Comparison of ENCODE assay signal across 8 cellular contexts in genomic region chr2:64488050-64488974, GRCh38. TPM values are rescaled to one million over a fixed set of nuclear protein-coding genes. Genes with fewer than 3 reads are reported as not detected.
DNase-seq lines count a peak whose midpoint lies in the region; ATAC-seq, FAIRE-seq and TF ChIP-seq lines count a peak whose summit lies in the region.

No MANE protein-coding gene starts in this region.

- no peaks in the 10 kb centered on the region for H3K79me1 ChIP-seq in H1 (ENCODE audit: low read depth, low read length)

- no peak overlapping the region for H2BK120ac ChIP-seq in H1 (replicated peaks; ENCODE audit: low read depth, low read length)

- H3K9me3 ChIP-seq in H1 (ENCODE audit: insufficient read depth in 2 of 2, low read depth in 1 of 2, low read length in 1 of 2): no peaks in the 10 kb centered on the region

- H2BK12ac ChIP-seq in H1 (ENCODE audit: low read depth, low read length): peak overlapping the region; percentile 3

- DNase-seq in ELF-1 (ENCODE audit: low read depth, low spot score) (peak; percentile 83), NCI-H82 (lab: John Stamatoyannopoulos, UW) (peak; percentile 83), H1 (ENCODE audit: low read depth in 1 of 2, low spot score in 2 of 2) (peak; percentile 58 to 97), mucosa of gallbladder (ENCODE audit: low spot score) (peak; percentile 60)
- peak; percentile 60 to 71 for DNase-seq in activated CD8-positive, alpha-beta memory T cell treated with anti-CD3 and anti-CD28 coated beads for 1 hour (ENCODE audit: extremely low read depth in 1 of 2, low read depth in 1 of 2)
- DNase-seq in stimulated activated CD8-positive, alpha-beta memory T cell treated with anti-CD3 and anti-CD28 coated beads, Interleukin-4, amount 100 ng/mL, for 4 hours (ENCODE audit: low read depth in 2 of 2, low spot score in 1 of 2): peak; percentile 58 to 83

- no peak for TF ChIP-seq POLR2A in H1 (IDR thresholded peaks at IDR 0.05; ENCODE audit: control extremely low read depth in 1 of 2, low read depth in 2 of 2, low read length in 2 of 2)

- WGBS in H1 (ENCODE audit: extremely low coverage in 1 of 2, insufficient coverage in 1 of 2, insufficient read length in 1 of 2, insufficient replicate concordance in 2 of 2, low coverage in 1 of 2, low lambda C conversion rate in 2 of 2, missing lambda C conversion rate in 1 of 2), 2 experiments: 52% methylated on average over 20 of the region's 20 CpGs; no CpG with 5 or more reads in 1 of the 2 experiments

- H3K9ac ChIP-seq in H1 (replicated peaks in 1 of 4; ENCODE audit: extremely low read depth in 1 of 4, low read depth in 3 of 4, low read length in 3 of 4): no peak overlapping the region

- peaks cover 0 to 3% (median 0%) of the 10 kb centered on the region in 4 experiments; a peak in 1 of 7 replicates for H3K27me3 ChIP-seq in H1 (replicated peaks in 1 of 4; ENCODE audit: control insufficient read depth in 3 of 4, extremely low read depth in 1 of 4, insufficient read depth in 3 of 4, low read length in 3 of 4)

- H4K20me1 ChIP-seq in H1 (replicated peaks in 1 of 2; ENCODE audit: control insufficient read depth in 1 of 2, insufficient read depth in 2 of 2, low read length in 2 of 2): no peaks in the 10 kb centered on the region

- H3K27ac ChIP-seq in H1 (ENCODE audit: low read depth, low read length): no peak overlapping the region

- H2AFZ ChIP-seq in H1 (ENCODE audit: low read length): peak overlapping the region; percentile 98

- H3K56ac ChIP-seq in H1 (replicated peaks; ENCODE audit: insufficient read length, low read depth, low read length): no peak overlapping the region

- H2AK5ac ChIP-seq in H1 (ENCODE audit: low read depth, low read length): no peak overlapping the region

- peak overlapping the region; percentile 0 to 26; a peak in 3 of 4 replicates for H3K4me2 ChIP-seq in H1 (ENCODE audit: insufficient read depth in 1 of 2, low read depth in 2 of 2, low read length in 2 of 2)

- H3K79me2 ChIP-seq in H1 (ENCODE audit: control insufficient read depth in 1 of 2, insufficient read depth in 2 of 2, low read length in 2 of 2): no peaks in the 10 kb centered on the region; a peak in 1 of 4 replicates

- CTCF ChIA-PET in H1 (lab: Charles Lee; ENCODE audit: partially characterized antibody): interaction anchor here (0.6 to 13.1 kb wide), 61 partner anchors 9 to 814 kb away, joined by 3 to 214 read pairs (median 4); no protein-coding TSS in a partner anchor

- H2BK5ac ChIP-seq in H1 (ENCODE audit: low read depth, low read length): no peak overlapping the region

- H3K4ac ChIP-seq in H1 (replicated peaks; ENCODE audit: insufficient read length, low read depth, low read length): no peak overlapping the region

- H3K36me3 ChIP-seq in H1 (ENCODE audit: control insufficient read depth in 2 of 4, insufficient read depth in 4 of 4, low read length in 3 of 4): no peaks in the 10 kb centered on the region

- H2BK15ac ChIP-seq in H1 (ENCODE audit: low read length): peak overlapping the region; percentile 12; the same call in 1 of the 2 replicates

- ATAC-seq in HG02571 (IDR thresholded peaks at IDR 0.05; ENCODE audit: unreplicated experiment) (peak; percentile 64), GM21825 (IDR thresholded peaks at IDR 0.05; ENCODE audit: unreplicated experiment) (no peak)

- H3K4me1 ChIP-seq in H1 (replicated peaks in 1 of 4; ENCODE audit: control insufficient read depth in 3 of 4, insufficient read depth in 4 of 4, low read length in 3 of 4): peaks cover 5 to 12% (median 10%) of the 10 kb centered on the region in 4 experiments

- peak; percentile 86 for TF ChIP-seq CTCF in H1 (IDR thresholded peaks at IDR 0.05; ENCODE audit: control extremely low read depth in 1 of 3, insufficient read depth in 1 of 3, low read depth in 1 of 3, low read length in 3 of 3)

- no peak overlapping the region for H4K8ac ChIP-seq in H1 (ENCODE audit: extremely low read depth, insufficient read depth, low read length)

- no peak overlapping the region for H3K18ac ChIP-seq in H1 (ENCODE audit: extremely low read depth, low read length)

- H3K23ac ChIP-seq in H1 (ENCODE audit: insufficient read length): no peak overlapping the region

- no peak for TF ChIP-seq EP300 in H1 (IDR thresholded peaks at IDR 0.05; ENCODE audit: borderline replicate concordance in 1 of 2, low read depth in 2 of 2, low read length in 2 of 2)

- no peak overlapping the region for H4K5ac ChIP-seq in H1 (ENCODE audit: insufficient read length, low read depth, low read length)

- peak; percentile 57 for FAIRE-seq in H1 (lab: Jason Lieb, UNC)

- H4K91ac ChIP-seq in H1 (replicated peaks; ENCODE audit: insufficient read length, low read length): no peak overlapping the region

- no peaks in the 10 kb centered on the region for H3K23me2 ChIP-seq in H1 (ENCODE audit: low read depth, low read length)

- no peak overlapping the region for H3K4me3 ChIP-seq in H1 (ENCODE audit: extremely low read depth in 1 of 4, insufficient read depth in 2 of 4, low read depth in 3 of 4, low read length in 4 of 4)

- H3K14ac ChIP-seq in H1 (ENCODE audit: insufficient read length): no peak overlapping the region

- peak; percentile 81 to 87 for TF ChIP-seq RAD21 in H1 (IDR thresholded peaks at IDR 0.05 in 1 of 2, conservative IDR thresholded peaks at IDR 0.05 in 1 of 2; ENCODE audit: low read depth in 2 of 2, low read length in 2 of 2)

- no peak overlapping the region for H2BK20ac ChIP-seq in H1 (ENCODE audit: low read length)

- POLR2A ChIA-PET in H1 (lab: Charles Lee; ENCODE audit: partially characterized antibody): interaction anchor here (0.6 to 1.2 kb wide), 5 partner anchors 35 to 159 kb away, joined by 3 to 6 read pairs (median 4); no protein-coding TSS in a partner anchor

TF ChIP-seq in H1, 55 proteins besides CTCF, POLR2A, EP300 and RAD21:
- TF ChIP-seq ZNF274 (IDR thresholded peaks at IDR 0.05; ENCODE audit: borderline replicate concordance, extremely low read depth, low read length) (no peak), TAF1 (IDR thresholded peaks at IDR 0.05; ENCODE audit: low read depth, low read length) (no peak), CBX8 (IDR thresholded peaks at IDR 0.05; ENCODE audit: borderline replicate concordance, low read depth, low read length) (no peak), RBBP5 (IDR thresholded peaks at IDR 0.05; ENCODE audit: borderline replicate concordance, low read depth, low read length) (no peak), SIX5 (IDR thresholded peaks at IDR 0.05; ENCODE audit: low read depth, low read length) (no peak), KDM1A (IDR thresholded peaks at IDR 0.05; ENCODE audit: borderline replicate concordance, low read length) (no peak), ATF2 (IDR thresholded peaks at IDR 0.05; ENCODE audit: low read length) (no peak), ATF3 (IDR thresholded peaks at IDR 0.05; ENCODE audit: insufficient read depth, low read depth, low read length) (no peak), EGR1 (IDR thresholded peaks at IDR 0.05; ENCODE audit: borderline replicate concordance, low read depth, low read length) (no peak), HDAC2 (IDR thresholded peaks at IDR 0.05; ENCODE audit: borderline replicate concordance in 1 of 2, low read depth in 2 of 2, low read length in 2 of 2) (no peak), KDM5A (IDR thresholded peaks at IDR 0.05; ENCODE audit: low read length) (no peak), CTBP2 (IDR thresholded peaks at IDR 0.05; ENCODE audit: borderline replicate concordance, insufficient read depth, insufficient read length, low read length) (no peak), TAF7 (optimal IDR thresholded peaks at IDR 0.05; ENCODE audit: borderline replicate concordance, low read depth, low read length) (no peak), JUND (IDR thresholded peaks at IDR 0.05; ENCODE audit: low read length) (no peak)

RNA-seq across cellular contexts. Expression of gene LGALSL, which starts 34.4 kb away (rescaled TPM):
- total RNA-seq in H1 (2021; fragmentation: NEBNext Ultra II Directional; extraction: Animal tissue kit (Norgen Biotek cat#: 25700)): 29.2 and 32.3 TPM in 2 replicates
- 13.6 and 14.0 TPM in 2 replicates for polyA plus RNA-seq in H1 (2011; rRNA removed)
- 13.6 TPM for polyA plus RNA-seq in H1 (2011; cell fraction: cytosol; rRNA removed)
- 12.2 TPM for polyA plus RNA-seq in H1 (2011; cell fraction: nucleus; rRNA removed)
- polyA plus RNA-seq in H1 (2012, experiment 1 of 2): 24.4 to 46.0 TPM (median 31.0 TPM) in 4 replicates
- polyA plus RNA-seq in H1 (2012, experiment 2 of 2): 7.0 TPM
- 9.9 TPM for polyA plus RNA-seq in H1 (2013, experiment 1 of 2)
- 9.4 TPM for polyA plus RNA-seq in H1 (2013, experiment 2 of 2)
- 31.9 and 36.8 TPM in 2 replicates for polyA minus RNA-seq in H1 (2011; rRNA and poly(A)+ RNA removed)
- polyA minus RNA-seq in H1 (2011; cell fraction: cytosol; rRNA and poly(A)+ RNA removed): 13.7 TPM
- 10.4 TPM for polyA minus RNA-seq in H1 (2011; cell fraction: nucleus; rRNA and poly(A)+ RNA removed)
- total RNA-seq in mucosa of gallbladder: 19.9 TPM

RNA-seq across cellular contexts. Expression of gene AFTPH, which starts 35.8 kb away (rescaled TPM):
- total RNA-seq in H1 (2021; fragmentation: NEBNext Ultra II Directional; extraction: Animal tissue kit (Norgen Biotek cat#: 25700)): 13.5 and 15.0 TPM in 2 replicates
- polyA plus RNA-seq in H1 (2011; rRNA removed): 4.0 and 7.3 TPM in 2 replicates
- polyA plus RNA-seq in H1 (2011; cell fraction: cytosol; rRNA removed): 9.0 TPM
- polyA plus RNA-seq in H1 (2011; cell fraction: nucleus; rRNA removed): 3.4 TPM
- 7.4 to 14.5 TPM (median 10.3 TPM) in 4 replicates for polyA plus RNA-seq in H1 (2012, experiment 1 of 2)
- 0.97 TPM for polyA plus RNA-seq in H1 (2012, experiment 2 of 2)
- 11.5 TPM for polyA plus RNA-seq in H1 (2013, experiment 1 of 2)
- polyA plus RNA-seq in H1 (2013, experiment 2 of 2): 12.9 TPM
- 10.7 and 11.9 TPM in 2 replicates for polyA minus RNA-seq in H1 (2011; rRNA and poly(A)+ RNA removed)
- 6.2 TPM for polyA minus RNA-seq in H1 (2011; cell fraction: cytosol; rRNA and poly(A)+ RNA removed)
- 9.6 TPM for polyA minus RNA-seq in H1 (2011; cell fraction: nucleus; rRNA and poly(A)+ RNA removed)
- total RNA-seq in mucosa of gallbladder: 62.4 TPM
